ENCODE assay signal across 38 cellular contexts in genomic region chr2:157176602-157177001, GRCh38.
"Had no signal": no experiment of that assay in that cellular context is flagged by ENCODE, and none has a peak within 500 bp of the region (broad histone marks: within the 10 kb centered on the region; RNA-seq: fewer than 3 reads in every experiment).

No MANE protein-coding gene starts in this region.

- H3K27ac ChIP-seq: ascending aorta, Peyer's patch, RWPE1, WERI-Rb-1 had no signal

- H3K4me1 Mint-ChIP-seq: activated CD4-positive, alpha-beta memory T cell treated with anti-CD3 and anti-CD28 coated beads, Interleukin-2, amount 10 ng/mL, durations not matched to agents 7 days and 5 days; activated CD8-positive, alpha-beta memory T cell treated with anti-CD3 and anti-CD28 coated beads, Interleukin-2, amount 10 ng/mL, durations not matched to agents 7 days and 5 days; activated naive CD4-positive, alpha-beta T cell treated with anti-CD3 and anti-CD28 coated beads, Interleukin-2, amount 50 U/mL, for 24 hours; activated naive CD8-positive, alpha-beta T cell treated with anti-CD3 and anti-CD28 coated beads, Interleukin-2, amount 10 ng/mL, durations not matched to agents 7 days and 5 days had no signal

- H3K36me3 ChIP-seq: ascending aorta, Peyer's patch, WERI-Rb-1 had no signal

- H3K27ac Mint-ChIP-seq: activated CD4-positive, alpha-beta memory T cell treated with anti-CD3 and anti-CD28 coated beads, Interleukin-2, amount 10 ng/mL, durations not matched to agents 7 days and 5 days; activated CD8-positive, alpha-beta memory T cell treated with anti-CD3 and anti-CD28 coated beads, Interleukin-2, amount 10 ng/mL, durations not matched to agents 7 days and 5 days; activated naive CD4-positive, alpha-beta T cell treated with anti-CD3 and anti-CD28 coated beads, Interleukin-2, amount 50 U/mL, for 24 hours; activated naive CD8-positive, alpha-beta T cell treated with anti-CD3 and anti-CD28 coated beads, Interleukin-2, amount 10 ng/mL, durations not matched to agents 7 days and 5 days; activated T-helper 2 cell treated with anti-CD3 and anti-CD28 coated beads, Interferon-gamma antibody, Interleukin-2, Interleukin-4, amounts not matched to agents 10 μg/mL and 5 μg/mL and 100 μg/mL, durations not matched to agents 14 hours and 24 hours and 36 hours had no signal

- H3K36me3 Mint-ChIP-seq: activated CD8-positive, alpha-beta memory T cell treated with anti-CD3 and anti-CD28 coated beads, Interleukin-2, amount 10 ng/mL, durations not matched to agents 7 days and 5 days; activated naive CD4-positive, alpha-beta T cell treated with anti-CD3 and anti-CD28 coated beads, Interleukin-2, amount 50 U/mL, for 24 hours; activated naive CD8-positive, alpha-beta T cell treated with anti-CD3 and anti-CD28 coated beads, Interleukin-2, amount 10 ng/mL, durations not matched to agents 7 days and 5 days had no signal

- H3K9me3 ChIP-seq: ascending aorta, Peyer's patch had no signal

- H3K4me3 Mint-ChIP-seq: activated CD4-positive, alpha-beta memory T cell treated with anti-CD3 and anti-CD28 coated beads, Interleukin-2, amount 10 ng/mL, durations not matched to agents 7 days and 5 days; activated CD8-positive, alpha-beta memory T cell treated with anti-CD3 and anti-CD28 coated beads, Interleukin-2, amount 10 ng/mL, durations not matched to agents 7 days and 5 days; activated naive CD4-positive, alpha-beta T cell treated with anti-CD3 and anti-CD28 coated beads, Interleukin-2, amount 50 U/mL, for 24 hours; activated naive CD8-positive, alpha-beta T cell treated with anti-CD3 and anti-CD28 coated beads, Interleukin-2, amount 10 ng/mL, durations not matched to agents 7 days and 5 days had no signal

- H3K4me3 ChIP-seq: ascending aorta, Peyer's patch had no signal

- H3K9me3 Mint-ChIP-seq: activated CD4-positive, alpha-beta memory T cell treated with anti-CD3 and anti-CD28 coated beads, Interleukin-2, amount 10 ng/mL, durations not matched to agents 7 days and 5 days; activated naive CD4-positive, alpha-beta T cell treated with anti-CD3 and anti-CD28 coated beads, Interleukin-2, amount 50 U/mL, for 24 hours; activated naive CD8-positive, alpha-beta T cell treated with anti-CD3 and anti-CD28 coated beads, Interleukin-2, amount 10 ng/mL, durations not matched to agents 7 days and 5 days had no signal

- DNase-seq: activated CD4-positive, alpha-beta memory T cell treated with anti-CD3 and anti-CD28 coated beads, Interleukin-2, amount 10 ng/mL, durations not matched to agents 7 days and 5 days; activated CD4-positive, alpha-beta T cell treated with anti-CD3 and anti-CD28 coated beads for 1 hour; activated CD4-positive, alpha-beta T cell treated with anti-CD3 and anti-CD28 coated beads for 48 hours; activated CD4-positive, CD25-positive, alpha-beta regulatory T cell; activated CD8-positive, alpha-beta memory T cell treated with anti-CD3 and anti-CD28 coated beads for 24 hours; activated CD8-positive, alpha-beta memory T cell treated with anti-CD3 and anti-CD28 coated beads, Interleukin-2, amount 10 ng/mL, durations not matched to agents 7 days and 5 days; activated CD8-positive, alpha-beta memory T cell treated with anti-CD3 and anti-CD28 coated beads, Interleukin-2, amount 50 U/mL, for 48 hours; activated gamma-delta T cell; activated naive CD4-positive, alpha-beta T cell treated with Interleukin-2 at 50 U/mL for 16 hours; activated naive CD8-positive, alpha-beta T cell treated with anti-CD3 and anti-CD28 coated beads, Interleukin-2, amount 10 ng/mL, durations not matched to agents 7 days and 5 days; activated T-cell treated with anti-CD3 and anti-CD28 coated beads, Interleukin-2, amount 50 U/mL, for 48 hours; amygdala; cerebellar nuclear complex; Karpas-422; MM.1S; NCI-H1092 treated with DMSO at 0.1 percent for 48 hours; NCI-H1417; NCI-H146; NCI-H187; NCI-H2029 treated with DMSO at 0.1 percent for 48 hours; NCI-H2107; NCI-H2171; NCI-H510A; NCI-H526; NCI-H748 treated with DMSO at 0.1 percent for 48 hours; NK-92 treated with Interleukin-12 subunit alpha and Interleukin-12 subunit beta, amount 100 ng/mL, for 24 hours; PC-3; Peyer's patch; SW 1271; T-helper 1 cell; T-helper 2 cell; T-helper 9 cell; WERI-Rb-1 had no signal

- H3K27me3 ChIP-seq: ascending aorta, Peyer's patch had no signal

- ATAC-seq: activated CD8-positive, alpha-beta memory T cell treated with anti-CD3 and anti-CD28 coated beads, Interleukin-2, amount 10 ng/mL, durations not matched to agents 7 days and 5 days; PC-3; Right ventricle myocardium inferior had no signal

- H3K4me1 ChIP-seq: Peyer's patch had no signal
